8 cellular contexts compared by ENCODE assay signal in the genomic region with DNA sequence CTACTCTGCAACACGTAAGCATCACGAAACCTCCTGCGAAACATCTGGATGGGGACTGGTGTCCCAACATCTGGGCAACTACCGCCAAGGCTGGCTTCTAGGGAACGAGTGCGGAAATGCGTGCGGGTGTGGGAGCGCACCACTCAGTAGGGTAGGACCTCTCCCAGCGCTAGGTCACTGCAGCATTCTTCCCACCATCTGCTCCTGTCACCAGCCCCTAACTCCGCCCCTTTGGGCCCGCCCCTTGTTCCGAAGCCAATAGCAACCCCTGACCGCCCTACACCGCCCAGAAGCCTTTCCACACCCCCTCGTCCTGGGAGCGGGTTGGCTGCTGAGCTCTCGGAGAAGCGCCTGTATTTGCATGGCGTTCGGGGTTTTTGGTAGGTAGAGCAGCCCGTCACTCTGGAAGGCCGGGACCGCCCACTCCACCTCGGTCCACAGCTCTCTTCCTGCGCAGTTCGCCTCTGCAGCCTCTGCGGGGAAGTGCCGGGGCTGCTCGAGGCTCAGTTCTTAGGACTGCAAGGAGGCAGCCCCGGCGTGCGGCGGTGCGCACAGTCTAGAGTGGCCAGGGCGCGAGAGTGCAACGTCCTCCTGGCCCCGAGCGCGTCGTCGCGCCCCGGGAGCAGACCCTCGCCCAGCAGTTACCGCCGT.
DNase-seq lines count a peak whose midpoint lies in the region; ATAC-seq and FAIRE-seq lines count a peak whose summit lies in the region.

Gene HS3ST3B1, plus strand, starts transcription at position 454 of the 651 bp plus-strand sequence. CDS start 438 bp downstream, outside the sequence.

- FAIRE-seq in A204.1 (lab: Jason Lieb, UNC), result peak; percentile 25

- peak; percentile 82 for ATAC-seq in GM18867 (IDR thresholded peaks at IDR 0.05; ENCODE audit: unreplicated experiment)
- peak; percentile 80 for ATAC-seq in HG03095 (IDR thresholded peaks at IDR 0.05; ENCODE audit: unreplicated experiment)
- peak; percentile 86 for ATAC-seq in activated CD4-positive, CD25-positive, alpha-beta regulatory T cell treated with anti-CD3 and anti-CD28 coated beads, Interleukin-2, amount 50 U/mL, for 24 hours

- DNase-seq in NCI-H2196 (lab: John Stamatoyannopoulos, UW; ENCODE audit: unreplicated experiment) (peak; percentile 80), cerebellar nuclear complex (lab: John Stamatoyannopoulos, UW) (peak; percentile 70 to 83), islet precursor cell (peak; percentile 100)
- peak; percentile 98 to 100 for DNase-seq in stimulated activated CD4-positive, alpha-beta T cell treated with anti-CD3 and anti-CD28 coated beads, Interleukin-12 subunit alpha, Interleukin-12 subunit beta, amount 100 ng/mL, for 24 hours (ENCODE audit: low read depth in 2 of 2)

Comparison
In these comparisons a context has a peak if more than half of its experiments do, and no peak if none do; other contexts are left out.
1. Peak in every context shown above with its lines: DNase-seq and ATAC-seq.